Comparison of ENCODE assay signal across 9 cellular contexts in the genomic region with DNA sequence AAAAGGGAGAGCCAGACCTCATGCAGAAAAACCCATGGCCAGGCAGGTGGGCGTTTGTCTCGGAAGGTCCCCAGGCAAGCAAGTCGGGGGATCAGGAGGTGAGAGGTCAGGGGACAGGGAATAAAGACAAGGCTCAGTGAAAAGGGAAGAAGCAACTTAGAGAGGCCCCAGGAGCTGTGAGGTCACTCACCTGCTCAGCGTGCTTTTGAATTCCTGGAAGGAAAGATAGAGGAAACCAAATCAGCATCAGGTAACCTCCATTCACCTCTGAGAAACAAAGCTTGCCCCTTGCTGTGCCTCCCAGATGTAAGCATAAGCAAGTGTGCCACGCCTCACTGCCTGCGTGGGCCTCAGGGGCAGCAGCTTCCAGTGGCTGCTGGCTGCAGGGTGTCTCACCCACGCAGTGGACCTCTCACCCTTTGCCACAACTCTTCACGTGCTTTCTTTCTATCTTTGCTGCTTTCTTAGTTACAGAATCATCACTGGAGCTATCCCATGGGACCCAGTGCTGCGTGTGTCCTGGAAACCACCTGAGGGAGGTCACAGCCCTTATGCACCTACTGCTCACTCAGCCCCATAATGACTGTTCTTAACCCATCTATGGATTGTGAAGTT.
A peak's percentile ranks its signal among the peaks of the same experiment; 100 is the strongest.
DNase-seq lines count a peak whose midpoint lies in the region; ATAC-seq lines count a peak whose summit lies in the region.
"Had no signal": no experiment of that assay in that cellular context is flagged by ENCODE, and none has a peak within 500 bp of the region (broad histone marks: within the 10 kb centered on the region; RNA-seq: fewer than 3 reads in every experiment).

No MANE protein-coding gene starts in this region.

- peak overlapping the region; percentile 39; the same call in 1 of the 2 replicates for H3K4me3 ChIP-seq in iPS-20b (ENCODE audit: low read length)
- H3K4me3 ChIP-seq: heart left ventricle had no signal

- DNase-seq in NCI-H1417 (lab: John Stamatoyannopoulos, UW), result no peak
- DNase-seq in activated naive CD4-positive, alpha-beta T cell (lab: John Stamatoyannopoulos, UW), result no peak

- H3K27me3 ChIP-seq in iPS-20b (ENCODE audit: insufficient read depth, low read length), result peaks cover 60% of the 10 kb centered on the region
- H3K27me3 ChIP-seq: heart left ventricle had no signal

- no peaks in the 10 kb centered on the region for H3K9me3 ChIP-seq in iPS-20b (ENCODE audit: insufficient read depth, low read depth, low read length)
- H3K9me3 ChIP-seq: heart left ventricle had no signal

- H3K27ac ChIP-seq in iPS-20b (ENCODE audit: low read length), result no peak overlapping the region
- H3K27ac ChIP-seq: heart left ventricle had no signal

- peaks cover 10% of the 10 kb centered on the region for H3K4me1 ChIP-seq in iPS-20b (ENCODE audit: insufficient read depth, low read length)

- ATAC-seq in GM18519 (IDR thresholded peaks at IDR 0.05; ENCODE audit: low FRiP score, unreplicated experiment) (peak; percentile 46), GM21619 (IDR thresholded peaks at IDR 0.05; ENCODE audit: unreplicated experiment) (peak; percentile 58), HG03175 (IDR thresholded peaks at IDR 0.05; ENCODE audit: unreplicated experiment) (peak; percentile 82), HG03097 (IDR thresholded peaks at IDR 0.05; ENCODE audit: low FRiP score, unreplicated experiment) (no peak), GM19395 (IDR thresholded peaks at IDR 0.05; ENCODE audit: unreplicated experiment) (no peak)
- ATAC-seq: heart left ventricle had no signal

- no peaks in the 10 kb centered on the region for H3K36me3 ChIP-seq in iPS-20b (ENCODE audit: insufficient read depth, low read depth, low read length)

- no peak overlapping the region for H3K9ac ChIP-seq in iPS-20b (ENCODE audit: low read depth, low read length)

Comparison
In these comparisons a context has a peak if more than half of its experiments do, and no peak if none do; other contexts are left out.
1. ATAC-seq: peak in GM18519 (single experiment), GM21619 (single experiment) and HG03175 (single experiment); none in HG03097 (single experiment) and GM19395 (single experiment).